In the genomic region with DNA sequence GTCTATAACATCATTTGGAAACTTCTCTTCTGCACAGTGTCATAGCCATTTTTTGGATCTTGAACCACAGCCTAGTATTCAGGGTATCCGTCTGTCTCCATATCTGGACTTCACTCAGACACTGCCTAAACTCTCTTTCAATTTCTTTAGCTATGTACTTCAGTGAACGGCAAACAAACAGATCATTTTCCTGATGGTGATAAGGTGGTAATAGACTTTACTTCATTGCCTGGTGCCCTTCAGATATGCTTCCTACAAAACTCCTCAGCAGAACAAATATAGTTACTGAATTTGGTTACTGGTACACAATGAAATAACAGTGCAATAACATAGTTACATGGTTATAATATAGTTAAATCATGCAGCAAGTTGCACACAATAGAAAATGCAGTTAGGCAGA, we compare ENCODE assay signal across 23 cellular contexts.
"Had no signal": no experiment of that assay in that cellular context is flagged by ENCODE, and none has a peak within 500 bp of the region (broad histone marks: within the 10 kb centered on the region; RNA-seq: fewer than 3 reads in every experiment).

No MANE protein-coding gene starts in this region.

- H3K9me3 ChIP-seq: esophagus squamous epithelium, gastrocnemius medialis, heart right ventricle, left lung, lower lobe of right lung had no signal

- H3K36me3 ChIP-seq: esophagus squamous epithelium, gastrocnemius medialis, heart right ventricle, left lung, lower lobe of right lung had no signal

- H3K4me3 ChIP-seq: coronary artery, dorsolateral prefrontal cortex, esophagus squamous epithelium, gastrocnemius medialis, heart right ventricle, left lung, lower lobe of right lung had no signal

- H3K27me3 ChIP-seq: dorsolateral prefrontal cortex, gastrocnemius medialis, left lung had no signal

- FAIRE-seq: colon, endothelial cell of umbilical vein, islet of Langerhans, kidney had no signal

- H3K4me1 ChIP-seq: esophagus squamous epithelium, gastrocnemius medialis, heart right ventricle, left lung, lower lobe of right lung had no signal

- H3K27ac ChIP-seq: coronary artery, dorsolateral prefrontal cortex, esophagus squamous epithelium, gastrocnemius medialis, heart right ventricle, left lung, lower lobe of right lung had no signal

- DNase-seq: dermis blood vessel endothelial cell; dorsolateral prefrontal cortex; effector CD4-positive, alpha-beta T cell; effector memory CD4-positive, alpha-beta T cell; esophagus squamous epithelium; foreskin fibroblast; foreskin melanocyte; gastrocnemius medialis; glutamatergic neuron; head of caudate nucleus; heart right ventricle; hippocampal formation; kidney; kidney glomerular epithelial cell; left lung; left ventricle myocardium superior; lower lobe of right lung; mesenchymal stem cell; naive thymus-derived CD4-positive, alpha-beta T cell had no signal

- ATAC-seq: gastrocnemius medialis; heart right ventricle; left lung; left ventricle myocardium superior; lower lobe of right lung; naive thymus-derived CD4-positive, alpha-beta T cell had no signal
